26 cellular contexts compared by ENCODE assay signal in genomic region chr20:58673119-58673518, GRCh38.
"Had no signal": no experiment of that assay in that cellular context is flagged by ENCODE, and none has a peak within 500 bp of the region (broad histone marks: within the 10 kb centered on the region; RNA-seq: fewer than 3 reads in every experiment).

No MANE protein-coding gene starts in this region.

- H3K4me2 ChIP-seq: smooth muscle cell had no signal

- H3K4me3 ChIP-seq: coronary artery, esophagus squamous epithelium, lower lobe of right lung, smooth muscle cell, suprapubic skin had no signal

- H3K9me3 ChIP-seq: esophagus squamous epithelium, lower lobe of right lung, neutrophil, suprapubic skin had no signal

- DNase-seq: dermis blood vessel endothelial cell; effector memory CD4-positive, alpha-beta T cell; esophagus squamous epithelium; foreskin melanocyte; glutamatergic neuron; hypothalamus; left ventricle myocardium superior; lower lobe of right lung; naive thymus-derived CD8-positive, alpha-beta T cell; stimulated activated CD4-positive, alpha-beta T cell treated with anti-CD3 and anti-CD28 coated beads, Interleukin-12 subunit alpha, Interleukin-12 subunit beta, amount 100 ng/mL, for 4 hours; stimulated activated CD4-positive, alpha-beta T cell treated with anti-CD3 and anti-CD28 coated beads, Interleukin-1b, Interleukin-23, amount 100 ng/mL, for 48 hours; stimulated activated CD4-positive, alpha-beta T cell treated with anti-CD3 and anti-CD28 coated beads, Interleukin-4, amount 100 ng/mL, for 1 hour; stimulated activated CD8-positive, alpha-beta memory T cell treated with anti-CD3 and anti-CD28 coated beads, Interleukin-4, amount 100 ng/mL, for 48 hours; stimulated activated naive CD4-positive, alpha-beta T cell; stimulated activated naive CD8-positive, alpha-beta T cell treated with anti-CD3 and anti-CD28 coated beads, Interleukin-15, amount 100 ng/mL, for 72 hours; trophoblast cell had no signal

- ATAC-seq: left ventricle myocardium superior; lower lobe of right lung; naive thymus-derived CD8-positive, alpha-beta T cell; sciatic nerve; stimulated activated naive CD8-positive, alpha-beta T cell treated with anti-CD3 and anti-CD28 coated beads, Interleukin-15, amount 100 ng/mL, for 72 hours had no signal

- H3K27me3 Mint-ChIP-seq: naive thymus-derived CD8-positive, alpha-beta T cell; progenitor cell of endocrine pancreas; stimulated activated naive CD8-positive, alpha-beta T cell treated with anti-CD3 and anti-CD28 coated beads, Interleukin-15, amount 100 ng/mL, for 72 hours had no signal

- FAIRE-seq: endothelial cell of umbilical vein, keratinocyte had no signal

- H3K9ac ChIP-seq: parathyroid adenoma had no signal

- H3K27ac ChIP-seq: coronary artery, esophagus squamous epithelium, lower lobe of right lung, neutrophil, parathyroid adenoma, suprapubic skin had no signal

- H3K4me3 Mint-ChIP-seq: naive thymus-derived CD8-positive, alpha-beta T cell; neural crest cell; stimulated activated naive CD8-positive, alpha-beta T cell treated with anti-CD3 and anti-CD28 coated beads, Interleukin-15, amount 100 ng/mL, for 72 hours had no signal

- H3K9me3 Mint-ChIP-seq: naive thymus-derived CD8-positive, alpha-beta T cell; neural crest cell; stimulated activated naive CD8-positive, alpha-beta T cell treated with anti-CD3 and anti-CD28 coated beads, Interleukin-15, amount 100 ng/mL, for 72 hours had no signal

- H2AFZ ChIP-seq: parathyroid adenoma had no signal

- H3K27me3 ChIP-seq: esophagus squamous epithelium, neutrophil, suprapubic skin had no signal

- H3K4me1 ChIP-seq: parathyroid adenoma, suprapubic skin had no signal

- H3K4me1 Mint-ChIP-seq: neural crest cell had no signal

- H3K27ac Mint-ChIP-seq: progenitor cell of endocrine pancreas; stimulated activated naive CD8-positive, alpha-beta T cell treated with anti-CD3 and anti-CD28 coated beads, Interleukin-15, amount 100 ng/mL, for 72 hours had no signal
